24 cellular contexts compared by ENCODE assay signal in genomic region chr3:110391045-110391444, GRCh38.
"Had no signal": no experiment of that assay in that cellular context is flagged by ENCODE, and none has a peak within 500 bp of the region (broad histone marks: within the 10 kb centered on the region; RNA-seq: fewer than 3 reads in every experiment).

No MANE protein-coding gene starts in this region.

- H3K4me1 Mint-ChIP-seq: neural crest cell; stimulated activated effector memory CD8-positive, alpha-beta T cell treated with anti-CD3 and anti-CD28 coated beads, Interleukin-12 subunit alpha, Interleukin-12 subunit beta, amount 100 ng/mL, for 72 hours had no signal

- H3K27ac Mint-ChIP-seq: dendritic cell treated with granulocyte-macrophage colony-stimulating factor and Interleukin-4, amounts not matched to agents 40 ng/mL and 50 ng/mL, for 4 days; endodermal cell; naive thymus-derived CD8-positive, alpha-beta T cell; stimulated activated effector memory CD8-positive, alpha-beta T cell treated with anti-CD3 and anti-CD28 coated beads, Interleukin-12 subunit alpha, Interleukin-12 subunit beta, amount 100 ng/mL, for 72 hours had no signal

- H3K9me3 ChIP-seq: colonic mucosa, esophagus muscularis mucosa, gastroesophageal sphincter, heart left ventricle, lower lobe of right lung, psoas muscle, sigmoid colon, stomach, thyroid gland, vagina had no signal

- H3K4me3 ChIP-seq: colonic mucosa, esophagus muscularis mucosa, gastroesophageal sphincter, heart left ventricle, lower lobe of right lung, psoas muscle, sigmoid colon, stomach, thyroid gland, vagina had no signal

- H3K4me1 ChIP-seq: colonic mucosa, esophagus muscularis mucosa, gastroesophageal sphincter, heart left ventricle, lower lobe of right lung, psoas muscle, sigmoid colon, vagina had no signal

- ATAC-seq: gastroesophageal sphincter; heart left ventricle; left ventricle myocardium superior; lower lobe of right lung; naive thymus-derived CD8-positive, alpha-beta T cell; psoas muscle; right cardiac atrium; stimulated activated effector memory CD8-positive, alpha-beta T cell treated with anti-CD3 and anti-CD28 coated beads, Interleukin-12 subunit alpha, Interleukin-12 subunit beta, amount 100 ng/mL, for 72 hours had no signal

- DNase-seq: colonic mucosa; effector CD8-positive, alpha-beta T cell; endodermal cell; heart left ventricle; hippocampal formation; left ventricle myocardium superior; lower lobe of right lung; naive thymus-derived CD8-positive, alpha-beta T cell; psoas muscle; right cardiac atrium; sigmoid colon; stimulated activated CD4-positive, alpha-beta T cell treated with anti-CD3 and anti-CD28 coated beads, Interleukin-2, amount 100 ng/mL, for 24 hours; stimulated activated CD4-positive, alpha-beta T cell treated with anti-CD3 and anti-CD28 coated beads, Interleukin-4, amount 100 ng/mL, for 24 hours; stimulated activated naive CD4-positive, alpha-beta T cell treated with Interleukin-2 at 50 U/mL for 16 hours; stomach; thyroid gland; trophoblast cell had no signal

- H3K27me3 ChIP-seq: colonic mucosa, esophagus muscularis mucosa, foreskin keratinocyte, gastroesophageal sphincter, heart left ventricle, sigmoid colon, stomach, thyroid gland, vagina had no signal

- H3K27ac ChIP-seq: colonic mucosa, esophagus muscularis mucosa, foreskin keratinocyte, gastroesophageal sphincter, heart left ventricle, lower lobe of right lung, psoas muscle, sigmoid colon, stomach, thyroid gland, vagina had no signal

- H3K27me3 Mint-ChIP-seq: dendritic cell treated with granulocyte-macrophage colony-stimulating factor and Interleukin-4, amounts not matched to agents 40 ng/mL and 50 ng/mL, for 4 days had no signal

- H3K36me3 Mint-ChIP-seq: naive thymus-derived CD8-positive, alpha-beta T cell; stimulated activated effector memory CD8-positive, alpha-beta T cell treated with anti-CD3 and anti-CD28 coated beads, Interleukin-12 subunit alpha, Interleukin-12 subunit beta, amount 100 ng/mL, for 72 hours had no signal

- H3K4me3 Mint-ChIP-seq: dendritic cell treated with granulocyte-macrophage colony-stimulating factor and Interleukin-4, amounts not matched to agents 40 ng/mL and 50 ng/mL, for 4 days; endodermal cell; naive thymus-derived CD8-positive, alpha-beta T cell; neural crest cell; stimulated activated effector memory CD8-positive, alpha-beta T cell treated with anti-CD3 and anti-CD28 coated beads, Interleukin-12 subunit alpha, Interleukin-12 subunit beta, amount 100 ng/mL, for 72 hours had no signal

- H3K36me3 ChIP-seq: colonic mucosa, esophagus muscularis mucosa, gastroesophageal sphincter, heart left ventricle, lower lobe of right lung, sigmoid colon, stomach, thyroid gland, vagina had no signal

- H3K9me3 Mint-ChIP-seq: endodermal cell; stimulated activated effector memory CD8-positive, alpha-beta T cell treated with anti-CD3 and anti-CD28 coated beads, Interleukin-12 subunit alpha, Interleukin-12 subunit beta, amount 100 ng/mL, for 72 hours had no signal
